ENCODE assay signal across 8 cellular contexts in the genomic region with DNA sequence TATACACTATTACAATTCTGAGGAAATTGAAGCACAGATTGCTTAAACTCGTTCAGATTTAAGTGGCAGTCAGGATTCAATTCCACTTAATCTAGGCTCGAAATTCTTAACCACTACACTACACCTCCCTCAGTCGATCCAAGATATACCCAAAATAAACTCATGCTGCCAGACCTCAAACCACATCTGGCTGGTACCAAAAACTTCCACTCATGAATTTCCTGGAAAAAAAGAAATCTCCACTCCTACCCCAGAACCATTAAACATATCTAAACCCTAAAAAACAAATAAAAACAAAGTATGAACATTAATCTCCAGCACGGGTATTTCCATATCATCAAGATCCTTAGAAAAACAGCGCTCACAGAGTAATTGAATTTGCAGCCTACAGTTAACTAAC. TPM values are rescaled to one million over a fixed set of nuclear protein-coding genes. Genes with fewer than 3 reads are reported as not detected.
DNase-seq lines count a peak whose midpoint lies in the region; ATAC-seq, FAIRE-seq and TF ChIP-seq lines count a peak whose summit lies in the region.

No MANE protein-coding gene starts in this region.

- TF ChIP-seq POLR2A in GM12891 (IDR thresholded peaks at IDR 0.05; ENCODE audit: low read depth, low read length) = no peak

- H3K4me1 ChIP-seq in PC-3 (ENCODE audit: insufficient read depth, low read length) (peaks cover 8% of the 10 kb centered on the region; the same call in 1 of the 2 replicates), psoas muscle (peaks cover 15% of the 10 kb centered on the region)

- H3K4me3 ChIP-seq in PC-3 (ENCODE audit: low read length) (peak overlapping the region; percentile 83), epithelial cell of proximal tubule (ENCODE audit: low read depth, low read length) (peak overlapping the region; percentile 72), psoas muscle (peak overlapping the region; percentile 75)

- peak overlapping the region; percentile 67 for H3K4me2 ChIP-seq in PC-3 (ENCODE audit: low read length)

- peak overlapping the region; percentile 79; the same call in 1 of the 2 replicates for H3K9ac ChIP-seq in PC-3 (ENCODE audit: low read length)

- H3K79me2 ChIP-seq in PC-3 (ENCODE audit: low read length) = peaks cover 29% of the 10 kb centered on the region

- peak; percentile 35 for DNase-seq in GM03348 (ENCODE audit: low spot score)
- no peak for DNase-seq in PC-3
- DNase-seq in epithelial cell of proximal tubule (ENCODE audit: low read depth) = no peak
- DNase-seq in psoas muscle = no peak
- no peak for DNase-seq in GM12891 (ENCODE audit: insufficient read length, low spot score)

- intact Hi-C loops in PC-3 (cut with micrococcal nuclease) (no loop called here), psoas muscle (cut with DNase I) (loop anchor here in 1 of 2 donors (10.0 kb wide), 1 partner anchor 59 kb away; a partner anchor contains a TSS)

- no peaks in the 10 kb centered on the region for H3K9me2 ChIP-seq in PC-3 (replicated peaks; ENCODE audit: low read length)

- H3K36me3 ChIP-seq in PC-3 (ENCODE audit: low read depth, low read length) (peaks cover 16% of the 10 kb centered on the region), psoas muscle (ENCODE audit: insufficient read depth in 1 of 2, low read depth in 1 of 2) (peaks cover 0 to 7% of the 10 kb centered on the region in 2 donors)

- TF ChIP-seq CTCF in PC-3 (conservative IDR thresholded peaks at IDR 0.05; ENCODE audit: low read depth, low read length) = no peak
- TF ChIP-seq CTCF in epithelial cell of proximal tubule (conservative IDR thresholded peaks at IDR 0.05; ENCODE audit: low read depth, low read length) = no peak
- no peak for TF ChIP-seq CTCF in psoas muscle (IDR thresholded peaks at IDR 0.05)

- H3F3A ChIP-seq in PC-3 (ENCODE audit: low read length, unreplicated experiment) = no peaks in the 10 kb centered on the region

- no peaks in the 10 kb centered on the region for H4K20me1 ChIP-seq in PC-3 (ENCODE audit: low read length)

- POLR2A ChIA-PET in PC-3 (lab: Charles Lee; ENCODE audit: unreplicated experiment) = no interaction called here

- ATAC-seq in PC-3 (no peak), psoas muscle (no peak), HG03565 (IDR thresholded peaks at IDR 0.05; ENCODE audit: unreplicated experiment) (no peak), GM21723 (IDR thresholded peaks at IDR 0.05; ENCODE audit: unreplicated experiment) (no peak), GM19328 (IDR thresholded peaks at IDR 0.05; ENCODE audit: unreplicated experiment) (no peak)

- H3K27me3 ChIP-seq in PC-3 (ENCODE audit: low read length) = no peaks in the 10 kb centered on the region
- H3K27me3 ChIP-seq in psoas muscle (ENCODE audit: insufficient read depth in 3 of 3, low read length in 2 of 3) = no peaks in the 10 kb centered on the region

- CTCF ChIA-PET in PC-3 (lab: Charles Lee) = no interaction called here

- 4 to 5% (median 4%) methylated on average over 5 of the region's 5 CpGs for WGBS in psoas muscle, 3 donors

- TSS peak; percentile 56 for BruUV-seq in PC-3 (replicated peaks; lab: Mats Ljungman, UMichigan)

- peak overlapping the region; percentile 91 for H2AFZ ChIP-seq in PC-3 (ENCODE audit: low read length)

- H3K9me3 ChIP-seq in PC-3 (ENCODE audit: low read length) (peaks cover 12% of the 10 kb centered on the region; the same call in 1 of the 2 replicates), psoas muscle (no peaks in the 10 kb centered on the region)

- no peak for FAIRE-seq in GM12891 (lab: Jason Lieb, UNC)

- no peak overlapping the region for H3K27ac ChIP-seq in PC-3 (ENCODE audit: low read length)
- peak overlapping the region; percentile 90 for H3K27ac ChIP-seq in psoas muscle

TF ChIP-seq in GM12891, 5 proteins besides CTCF, POLR2A, EP300 and RAD21:
- TF ChIP-seq TAF1 (IDR thresholded peaks at IDR 0.05; ENCODE audit: low read depth, low read length) (no peak), POU2F2 (IDR thresholded peaks at IDR 0.05; ENCODE audit: low read depth, low read length) (no peak), PAX5 (IDR thresholded peaks at IDR 0.05; ENCODE audit: insufficient read depth, low read length, severe bottlenecking) (no peak), SPI1 (IDR thresholded peaks at IDR 0.05; ENCODE audit: low read depth, low read length) (no peak), POLR2AphosphoS5 (IDR thresholded peaks at IDR 0.05; ENCODE audit: low read depth, low read length) (no peak)

RNA-seq across cellular contexts. Expression of a gene that starts 1.1 kb away (rescaled TPM):
- total RNA-seq in PC-3 (2014; rRNA removed) (5.0 and 5.3 TPM in 2 replicates), epithelial cell of proximal tubule (4.6 and 9.5 TPM in 2 replicates), psoas muscle (1 to 10 TPM; 3.2 to 6.8 (median 5.1) TPM)
- 1 to 10 TPM; 1.0 to 5.6 (median 1.6) TPM for polyA plus RNA-seq in psoas muscle
- 2.0 TPM for polyA plus RNA-seq in GM12891 (2012; ENCODE audit: low read depth, missing spikeins)

RNA-seq across cellular contexts. Expression of a gene that starts 59.4 kb away (rescaled TPM):
- total RNA-seq in PC-3 (2014; rRNA removed) (0.22 TPM in 1 of 2 replicates, not detected in the other), epithelial cell of proximal tubule (0.22 TPM in 1 of 2 replicates, not detected in the other), psoas muscle (1 to 10 TPM in 3 of 4 donors, under 1 TPM in 1; 0.27 to 4.9 (median 1.4) TPM)
- polyA plus RNA-seq in psoas muscle = 1 to 10 TPM in 1 of 3 donors, under 1 TPM in 2; 0.65 to 3.6 (median 0.83) TPM
- polyA plus RNA-seq in GM12891 (2012; ENCODE audit: low read depth, missing spikeins) = 0.63 TPM

RNA-seq across cellular contexts. Expression of a gene that starts 59.5 kb away (rescaled TPM):
- total RNA-seq in PC-3 (2014; rRNA removed) (0.58 and 1.4 TPM in 2 replicates), epithelial cell of proximal tubule (0.72 and 1.4 TPM in 2 replicates), psoas muscle (1 to 10 TPM; 1.3 to 2.4 (median 1.8) TPM)
- polyA plus RNA-seq in psoas muscle = 1 to 10 TPM in 2 of 3 donors, under 1 TPM in 1; 0.96 to 3.7 (median 1.2) TPM
- 1.2 TPM for polyA plus RNA-seq in GM12891 (2012; ENCODE audit: low read depth, missing spikeins)
